8 cellular contexts compared by ENCODE assay signal in genomic region chr10:110566472-110567200, GRCh38. TPM values are rescaled to one million over a fixed set of nuclear protein-coding genes. Genes with fewer than 3 reads are reported as not detected.
DNase-seq lines count a peak whose midpoint lies in the region; ATAC-seq and TF ChIP-seq lines count a peak whose summit lies in the region.

No MANE protein-coding gene starts in this region.

- TF ChIP-seq POLR2A in upper lobe of left lung (IDR thresholded peaks at IDR 0.05) = no peak

- H3K4me3 ChIP-seq in A673 (ENCODE audit: low read depth, low read length, poor library complexity, severe bottlenecking) (peak overlapping the region; percentile 98), H7 (ENCODE audit: insufficient read depth, low read depth, low read length) (peak overlapping the region; percentile 93), adipocyte (ENCODE audit: low read length) (peak overlapping the region; percentile 88), left lung (peak overlapping the region; percentile 92 to 100), upper lobe of left lung (peak overlapping the region; percentile 66 to 100 (median 87))

- in situ Hi-C loops in KBM-7 (cut with MboI; ENCODE audit: low pct_unique_long_range_greater_than_20kb, low sequenced_read_pairs) = no loop called here

- TSS peak; percentile 100 for BruUV-seq in A673 (replicated peaks; lab: Mats Ljungman, UMichigan)

- H3K36me3 ChIP-seq in A673 (ENCODE audit: insufficient read depth, low read length, poor library complexity, severe bottlenecking) = peaks cover 16% of the 10 kb centered on the region
- H3K36me3 ChIP-seq in H7 (replicated peaks; ENCODE audit: control insufficient read depth, insufficient read depth, low read length) = 0 out of 2 replicates have a peak, but pooled peaks cover 2% of the 10 kb centered on the region
- H3K36me3 ChIP-seq in adipocyte (ENCODE audit: control insufficient read depth, insufficient read depth, low read length, severe bottlenecking) = no peaks in the 10 kb centered on the region
- H3K36me3 ChIP-seq in left lung = no peaks in the 10 kb centered on the region
- H3K36me3 ChIP-seq in upper lobe of left lung = no peaks in the 10 kb centered on the region

- no peaks in the 10 kb centered on the region for H3K9me3 ChIP-seq in A673 (ENCODE audit: low read depth, low read length, poor library complexity, severe bottlenecking)
- no peaks in the 10 kb centered on the region for H3K9me3 ChIP-seq in adipocyte (ENCODE audit: control insufficient read depth, low read length)
- H3K9me3 ChIP-seq in left lung = no peaks in the 10 kb centered on the region
- no peaks in the 10 kb centered on the region for H3K9me3 ChIP-seq in upper lobe of left lung

- peak overlapping the region; percentile 97 for H3K9ac ChIP-seq in adipocyte (ENCODE audit: low read length)

- H3K4me1 ChIP-seq in A673 (ENCODE audit: insufficient read depth, low read length, poor library complexity, severe bottlenecking) (peaks cover 22% of the 10 kb centered on the region), adipocyte (ENCODE audit: control insufficient read depth, insufficient read depth, low read length) (peaks cover 11% of the 10 kb centered on the region), left lung (peaks cover 4 to 40% of the 10 kb centered on the region in 2 donors), upper lobe of left lung (peaks cover 24 to 33% (median 28%) of the 10 kb centered on the region in 4 donors)

- ATAC-seq in left lung = no peak
- no peak for ATAC-seq in upper lobe of left lung (ENCODE audit: low FRiP score in 2 of 2)
- no peak for ATAC-seq in GM21737 (IDR thresholded peaks at IDR 0.05; ENCODE audit: unreplicated experiment)
- no peak for ATAC-seq in HG03571 (IDR thresholded peaks at IDR 0.05; ENCODE audit: unreplicated experiment)

- peak; percentile 57 for DNase-seq in A673 (ENCODE audit: low spot score)
- DNase-seq in H7 = no peak
- peak; percentile 46 for DNase-seq in adipocyte (ENCODE audit: low read depth)
- DNase-seq in left lung = no peak
- no peak for DNase-seq in upper lobe of left lung
- no peak for DNase-seq in KBM-7

- peak overlapping the region; percentile 99 for H3K27ac ChIP-seq in A673 (ENCODE audit: low read depth, low read length, poor library complexity, severe bottlenecking)
- peak overlapping the region; percentile 84 to 90 for H3K27ac ChIP-seq in left lung
- H3K27ac ChIP-seq in upper lobe of left lung = peak overlapping the region; percentile 88 to 96 (median 90)

- POLR2A ChIA-PET in A673 (lab: Charles Lee; ENCODE audit: low non-redundant PET) = no interaction called here

- no peaks in the 10 kb centered on the region for H3K27me3 ChIP-seq in A673 (replicated peaks; ENCODE audit: insufficient read depth, low read depth, low read length, poor library complexity)
- H3K27me3 ChIP-seq in H7 (ENCODE audit: control insufficient read depth, insufficient read depth, low read length) = no peaks in the 10 kb centered on the region
- no peaks in the 10 kb centered on the region for H3K27me3 ChIP-seq in adipocyte (replicated peaks; ENCODE audit: control insufficient read depth, insufficient read depth, low read length)
- no peaks in the 10 kb centered on the region for H3K27me3 ChIP-seq in left lung
- no peaks in the 10 kb centered on the region for H3K27me3 ChIP-seq in upper lobe of left lung

- CTCF ChIA-PET in A673 (lab: Charles Lee) = no interaction called here

- 54 to 56% methylated on average over 17 to 19 of the region's 19 CpGs for WGBS in upper lobe of left lung, 2 donors

- no peak for TF ChIP-seq EP300 in upper lobe of left lung (IDR thresholded peaks at IDR 0.05)

- TF ChIP-seq CTCF in A673 (conservative IDR thresholded peaks at IDR 0.05; ENCODE audit: low read depth, low read length) = no peak
- TF ChIP-seq CTCF in left lung (IDR thresholded peaks at IDR 0.05) = no peak
- no peak for TF ChIP-seq CTCF in upper lobe of left lung (IDR thresholded peaks at IDR 0.05)

- intact Hi-C loops in A673 (cut with micrococcal nuclease; ENCODE audit: unreplicated experiment) (no loop called here), left lung (cut with DNase I) (no loop called here)

RNA-seq across cellular contexts. Expression of gene SMC3, which starts 0.9 kb away (rescaled TPM):
- total RNA-seq in A673 (2021) = 107 TPM in 2 replicates
- 33.1 and 57.6 TPM in 2 replicates for total RNA-seq in H7 (2014; rRNA removed; shearing (Covaris generic))
- 10 to 100 TPM; 26.6 to 33.5 TPM for total RNA-seq in left lung
- total RNA-seq in upper lobe of left lung = 10 to 100 TPM; 13.7 to 45.9 (median 23.0) TPM

Comparison
In these comparisons a context has a peak if more than half of its experiments do, and no peak if none do; other contexts are left out.
1. DNase-seq: peak in A673 (single experiment) and adipocyte (single experiment); none in H7 (single experiment), left lung (0 of 2), upper lobe of left lung (0 of 2) and KBM-7 (single experiment).
2. Peak in every context shown above with its lines, with median percentiles within 50 percentile points of each other: H3K27ac ChIP-seq and H3K4me3 ChIP-seq.